Comparison of ENCODE assay signal across 32 cellular contexts in genomic region chr18:73850782-73851181, GRCh38.
"Had no signal": no experiment of that assay in that cellular context is flagged by ENCODE, and none has a peak within 500 bp of the region (broad histone marks: within the 10 kb centered on the region; RNA-seq: fewer than 3 reads in every experiment).

No MANE protein-coding gene starts in this region.

- H3K27ac ChIP-seq: adrenal gland, body of pancreas, epithelial cell of prostate, esophagus squamous epithelium, WERI-Rb-1 had no signal

- H3K9me3 ChIP-seq: adrenal gland, body of pancreas, esophagus squamous epithelium had no signal

- H3K36me3 Mint-ChIP-seq: activated CD4-positive, alpha-beta memory T cell treated with anti-CD3 and anti-CD28 coated beads for 36 hours; activated CD8-positive, alpha-beta memory T cell treated with anti-CD3 and anti-CD28 coated beads, Interleukin-2, amount 10 ng/mL, durations not matched to agents 7 days and 5 days; activated naive CD4-positive, alpha-beta T cell treated with anti-CD3 and anti-CD28 coated beads, Interleukin-2, amount 50 U/mL, for 24 hours; activated naive CD8-positive, alpha-beta T cell treated with anti-CD3 and anti-CD28 coated beads for 36 hours had no signal

- H3K4me1 ChIP-seq: adrenal gland, body of pancreas had no signal

- H3K9me3 Mint-ChIP-seq: activated B cell treated with CpG ODN at 0.5 μM for 24 hours; activated CD4-positive, alpha-beta memory T cell treated with anti-CD3 and anti-CD28 coated beads for 36 hours; activated CD4-positive, alpha-beta T cell treated with anti-CD3 and anti-CD28 coated beads, Interleukin-2, amount 10 ng/mL, durations not matched to agents 24 days and 14 days; activated naive CD4-positive, alpha-beta T cell treated with anti-CD3 and anti-CD28 coated beads for 36 hours; activated naive CD4-positive, alpha-beta T cell treated with anti-CD3 and anti-CD28 coated beads, Interleukin-2, amount 50 U/mL, for 24 hours; activated naive CD8-positive, alpha-beta T cell treated with anti-CD3 and anti-CD28 coated beads for 36 hours; activated naive CD8-positive, alpha-beta T cell treated with anti-CD3 and anti-CD28 coated beads, Interleukin-2, amount 50 U/mL, for 24 hours; activated T-helper 1 cell treated with anti-CD3 and anti-CD28 coated beads, Interleukin-12 subunit alpha, Interleukin-12 subunit beta, Interleukin-2, Interleukin-4 antibody, amounts not matched to agents 30 ng/mL and 10 ng/mL and 1 ng/mL, durations not matched to agents 14 hours and 24 hours and 36 hours; activated T-helper 2 cell treated with anti-CD3 and anti-CD28 coated beads, Interferon-gamma antibody, Interleukin-2, Interleukin-4, amounts not matched to agents 10 μg/mL and 5 μg/mL and 100 μg/mL, durations not matched to agents 14 hours and 24 hours and 36 hours; T-helper 2 cell treated with Interferon-gamma antibody and Interleukin-4, amounts not matched to agents 5 μg/mL and 100 μg/mL, for 36 hours had no signal

- H3K27me3 Mint-ChIP-seq: activated B cell treated with CpG ODN at 0.5 μM for 24 hours; activated CD4-positive, alpha-beta T cell treated with anti-CD3 and anti-CD28 coated beads, Interleukin-2, amount 10 ng/mL, durations not matched to agents 24 days and 14 days; activated naive CD4-positive, alpha-beta T cell treated with anti-CD3 and anti-CD28 coated beads, Interleukin-2, amount 50 U/mL, for 24 hours; activated naive CD8-positive, alpha-beta T cell treated with anti-CD3 and anti-CD28 coated beads for 36 hours had no signal

- H3K27ac Mint-ChIP-seq: activated B cell treated with CpG ODN at 0.5 μM for 24 hours; activated CD4-positive, alpha-beta memory T cell treated with anti-CD3 and anti-CD28 coated beads for 36 hours; activated CD4-positive, alpha-beta T cell treated with anti-CD3 and anti-CD28 coated beads for 36 hours; activated CD4-positive, alpha-beta T cell treated with anti-CD3 and anti-CD28 coated beads, Interleukin-2, amount 10 ng/mL, durations not matched to agents 24 days and 14 days; activated CD8-positive, alpha-beta memory T cell treated with anti-CD3 and anti-CD28 coated beads, Interleukin-2, amount 10 ng/mL, durations not matched to agents 7 days and 5 days; activated CD8-positive, alpha-beta T cell treated with anti-CD3 and anti-CD28 coated beads, Interleukin-2, amount 10 ng/mL, durations not matched to agents 7 days and 5 days; activated naive CD4-positive, alpha-beta T cell treated with anti-CD3 and anti-CD28 coated beads for 36 hours; activated naive CD4-positive, alpha-beta T cell treated with anti-CD3 and anti-CD28 coated beads, Interleukin-2, amount 50 U/mL, for 24 hours; activated naive CD8-positive, alpha-beta T cell treated with anti-CD3 and anti-CD28 coated beads for 36 hours; activated naive CD8-positive, alpha-beta T cell treated with anti-CD3 and anti-CD28 coated beads, Interleukin-2, amount 50 U/mL, for 24 hours; activated T-helper 1 cell treated with anti-CD3 and anti-CD28 coated beads, Interleukin-12 subunit alpha, Interleukin-12 subunit beta, Interleukin-2, Interleukin-4 antibody, amounts not matched to agents 30 ng/mL and 10 ng/mL and 1 ng/mL, durations not matched to agents 14 hours and 24 hours and 36 hours; activated T-helper 2 cell treated with anti-CD3 and anti-CD28 coated beads, Interferon-gamma antibody, Interleukin-2, Interleukin-4, amounts not matched to agents 10 μg/mL and 5 μg/mL and 100 μg/mL, durations not matched to agents 14 hours and 24 hours and 36 hours; T-helper 2 cell treated with Interferon-gamma antibody and Interleukin-4, amounts not matched to agents 5 μg/mL and 100 μg/mL, for 36 hours had no signal

- ATAC-seq: activated CD4-positive, alpha-beta T cell treated with anti-CD3 and anti-CD28 coated beads for 36 hours; activated CD8-positive, alpha-beta memory T cell treated with anti-CD3 and anti-CD28 coated beads, Interleukin-2, amount 10 ng/mL, durations not matched to agents 7 days and 5 days; activated CD8-positive, alpha-beta T cell treated with anti-CD3 and anti-CD28 coated beads, Interleukin-2, amount 10 ng/mL, durations not matched to agents 7 days and 5 days; activated naive CD8-positive, alpha-beta T cell treated with anti-CD3 and anti-CD28 coated beads, Interleukin-2, amount 50 U/mL, for 24 hours; body of pancreas had no signal

- H3K4me3 Mint-ChIP-seq: activated B cell treated with CpG ODN at 0.5 μM for 24 hours; activated CD4-positive, alpha-beta memory T cell treated with anti-CD3 and anti-CD28 coated beads for 36 hours; activated CD4-positive, alpha-beta T cell treated with anti-CD3 and anti-CD28 coated beads for 36 hours; activated CD4-positive, alpha-beta T cell treated with anti-CD3 and anti-CD28 coated beads, Interleukin-2, amount 10 ng/mL, durations not matched to agents 24 days and 14 days; activated CD8-positive, alpha-beta memory T cell treated with anti-CD3 and anti-CD28 coated beads, Interleukin-2, amount 10 ng/mL, durations not matched to agents 7 days and 5 days; activated CD8-positive, alpha-beta T cell treated with anti-CD3 and anti-CD28 coated beads, Interleukin-2, amount 10 ng/mL, durations not matched to agents 7 days and 5 days; activated naive CD4-positive, alpha-beta T cell treated with anti-CD3 and anti-CD28 coated beads for 36 hours; activated naive CD4-positive, alpha-beta T cell treated with anti-CD3 and anti-CD28 coated beads, Interleukin-2, amount 50 U/mL, for 24 hours; activated naive CD8-positive, alpha-beta T cell treated with anti-CD3 and anti-CD28 coated beads for 36 hours; activated naive CD8-positive, alpha-beta T cell treated with anti-CD3 and anti-CD28 coated beads, Interleukin-2, amount 50 U/mL, for 24 hours; activated T-helper 1 cell treated with anti-CD3 and anti-CD28 coated beads, Interleukin-12 subunit alpha, Interleukin-12 subunit beta, Interleukin-2, Interleukin-4 antibody, amounts not matched to agents 30 ng/mL and 10 ng/mL and 1 ng/mL, durations not matched to agents 14 hours and 24 hours and 36 hours; T-helper 2 cell treated with Interferon-gamma antibody and Interleukin-4, amounts not matched to agents 5 μg/mL and 100 μg/mL, for 36 hours had no signal

- H3K27me3 ChIP-seq: adrenal gland, body of pancreas, esophagus squamous epithelium had no signal

- DNase-seq: activated B cell treated with CpG ODN at 0.5 μM for 24 hours; activated CD4-positive, alpha-beta memory T cell treated with anti-CD3 and anti-CD28 coated beads for 36 hours; activated CD4-positive, alpha-beta T cell treated with anti-CD3 and anti-CD28 coated beads for 36 hours; activated CD4-positive, alpha-beta T cell treated with anti-CD3 and anti-CD28 coated beads, Interleukin-2, amount 10 ng/mL, durations not matched to agents 24 days and 14 days; activated CD4-positive, CD25-positive, alpha-beta regulatory T cell treated with anti-CD3 and anti-CD28 coated beads, Interleukin-2, amount 50 U/mL, for 72 hours; activated CD8-positive, alpha-beta memory T cell treated with anti-CD3 and anti-CD28 coated beads, Interleukin-2, amount 10 ng/mL, durations not matched to agents 7 days and 5 days; activated CD8-positive, alpha-beta memory T cell treated with anti-CD3 and anti-CD28 coated beads, Interleukin-2, amount 50 U/mL, for 4 hours; activated CD8-positive, alpha-beta T cell treated with anti-CD3 and anti-CD28 coated beads, Interleukin-2, amount 10 ng/mL, durations not matched to agents 7 days and 5 days; activated effector memory CD4-positive, alpha-beta T cell treated with anti-CD3 and anti-CD28 coated beads, Interleukin-2, amount 50 U/mL, for 16 hours; activated naive CD4-positive, alpha-beta T cell treated with anti-CD3 and anti-CD28 coated beads for 36 hours; activated naive CD8-positive, alpha-beta T cell treated with anti-CD3 and anti-CD28 coated beads for 36 hours; activated naive CD8-positive, alpha-beta T cell treated with anti-CD3 and anti-CD28 coated beads, Interleukin-2, amount 50 U/mL, for 24 hours; activated T-cell treated with anti-CD3 and anti-CD28 coated beads, Interleukin-2, amount 50 U/mL, for 1 hour; activated T-cell treated with anti-CD3 and anti-CD28 coated beads, Interleukin-2, amount 50 U/mL, for 48 hours; adrenal gland; amygdala; aorta; body of pancreas; caudate nucleus; cortex of kidney; dermis blood vessel endothelial cell; effector CD8-positive, alpha-beta T cell; esophagus squamous epithelium; head of caudate nucleus; hippocampal formation; T1000; WERI-Rb-1 had no signal

- H3K4me1 Mint-ChIP-seq: activated B cell treated with CpG ODN at 0.5 μM for 24 hours; activated CD4-positive, alpha-beta T cell treated with anti-CD3 and anti-CD28 coated beads for 36 hours; activated CD4-positive, alpha-beta T cell treated with anti-CD3 and anti-CD28 coated beads, Interleukin-2, amount 10 ng/mL, durations not matched to agents 24 days and 14 days; activated CD8-positive, alpha-beta memory T cell treated with anti-CD3 and anti-CD28 coated beads, Interleukin-2, amount 10 ng/mL, durations not matched to agents 7 days and 5 days; activated naive CD4-positive, alpha-beta T cell treated with anti-CD3 and anti-CD28 coated beads, Interleukin-2, amount 50 U/mL, for 24 hours; activated naive CD8-positive, alpha-beta T cell treated with anti-CD3 and anti-CD28 coated beads for 36 hours; activated naive CD8-positive, alpha-beta T cell treated with anti-CD3 and anti-CD28 coated beads, Interleukin-2, amount 50 U/mL, for 24 hours had no signal

- H3K36me3 ChIP-seq: adrenal gland, esophagus squamous epithelium, WERI-Rb-1 had no signal

- H3K4me3 ChIP-seq: adrenal gland, body of pancreas, esophagus squamous epithelium had no signal
